Comparison of ENCODE assay signal across 8 cellular contexts in genomic region chr15:29822685-29823459, GRCh38. TPM values are rescaled to one million over a fixed set of nuclear protein-coding genes. Genes with fewer than 3 reads are reported as not detected.
DNase-seq lines count a peak whose midpoint lies in the region; ATAC-seq and TF ChIP-seq lines count a peak whose summit lies in the region.

No MANE protein-coding gene starts in this region.

- peaks cover 18% of the 10 kb centered on the region for H3K4me1 Mint-ChIP-seq in activated CD8-positive, alpha-beta memory T cell treated with anti-CD3 and anti-CD28 coated beads, Interleukin-2, amount 10 ng/mL, durations not matched to agents 7 days and 5 days

- H3K36me3 Mint-ChIP-seq in activated CD8-positive, alpha-beta memory T cell treated with anti-CD3 and anti-CD28 coated beads, Interleukin-2, amount 10 ng/mL, durations not matched to agents 7 days and 5 days: peaks cover 11% of the 10 kb centered on the region

- H3K4me1 ChIP-seq in RWPE2 (ENCODE audit: insufficient read depth, poor library complexity, severe bottlenecking) (peaks cover 34% of the 10 kb centered on the region), tibial nerve (peaks cover 0 to 58% (median 2%) of the 10 kb centered on the region in 4 donors)

- no peak for TF ChIP-seq CTCF in RWPE2 (IDR thresholded peaks at IDR 0.05; ENCODE audit: poor library complexity, severe bottlenecking)
- TF ChIP-seq CTCF in epithelial cell of proximal tubule (conservative IDR thresholded peaks at IDR 0.05; ENCODE audit: low read depth, low read length): no peak
- TF ChIP-seq CTCF in tibial nerve (IDR thresholded peaks at IDR 0.05): no peak

- peak overlapping the region; percentile 25 for H3K27ac Mint-ChIP-seq in activated CD8-positive, alpha-beta memory T cell treated with anti-CD3 and anti-CD28 coated beads, Interleukin-2, amount 10 ng/mL, durations not matched to agents 7 days and 5 days

- no peak for ATAC-seq in activated CD8-positive, alpha-beta memory T cell treated with anti-CD3 and anti-CD28 coated beads, Interleukin-2, amount 10 ng/mL, durations not matched to agents 7 days and 5 days
- ATAC-seq in RWPE2 (ENCODE audit: low read depth): peak; percentile 17
- ATAC-seq in HG02642 (IDR thresholded peaks at IDR 0.05; ENCODE audit: poor library complexity, unreplicated experiment): no peak
- ATAC-seq in HG02970 (IDR thresholded peaks at IDR 0.05; ENCODE audit: low FRiP score, unreplicated experiment): no peak

- H3K27me3 ChIP-seq in RWPE2 (ENCODE audit: insufficient read depth, poor library complexity, severe bottlenecking) (no peaks in the 10 kb centered on the region), tibial nerve (no peaks in the 10 kb centered on the region)

- no peak for TF ChIP-seq POLR2A in tibial nerve (IDR thresholded peaks at IDR 0.05)

- peak overlapping the region; percentile 12 for H3K4me3 Mint-ChIP-seq in activated CD8-positive, alpha-beta memory T cell treated with anti-CD3 and anti-CD28 coated beads, Interleukin-2, amount 10 ng/mL, durations not matched to agents 7 days and 5 days

- H3K36me3 ChIP-seq in RWPE2 (ENCODE audit: low read depth) (peaks cover 12% of the 10 kb centered on the region; the same call in 1 of the 2 replicates), tibial nerve (no peaks in the 10 kb centered on the region)

- peaks cover 3% of the 10 kb centered on the region for H3K9me3 Mint-ChIP-seq in activated CD8-positive, alpha-beta memory T cell treated with anti-CD3 and anti-CD28 coated beads, Interleukin-2, amount 10 ng/mL, durations not matched to agents 7 days and 5 days (ENCODE audit: low read depth)

- CTCF ChIA-PET in activated CD8-positive, alpha-beta memory T cell treated with anti-CD3 and anti-CD28 coated beads, Interleukin-2, amount 10 ng/mL, durations not matched to agents 7 days and 5 days (lab: Charles Lee): no interaction called here

- peak in 1 of 2 donors; percentile 63 for TF ChIP-seq EP300 in tibial nerve (IDR thresholded peaks at IDR 0.05)

- H3K9me3 ChIP-seq in RWPE2 (ENCODE audit: severe bottlenecking) (no peaks in the 10 kb centered on the region), tibial nerve (no peaks in the 10 kb centered on the region)

- H3K27me3 Mint-ChIP-seq in activated CD8-positive, alpha-beta memory T cell treated with anti-CD3 and anti-CD28 coated beads, Interleukin-2, amount 10 ng/mL, durations not matched to agents 7 days and 5 days: peaks cover 70% of the 10 kb centered on the region

- H3K27ac ChIP-seq in RWPE2 (ENCODE audit: poor library complexity, severe bottlenecking) (peak overlapping the region; percentile 85), tibial nerve (peak overlapping the region; percentile 89 to 97 (median 92))

- H3K4me3 ChIP-seq in RWPE2 (ENCODE audit: severe bottlenecking) (peak overlapping the region; percentile 91), epithelial cell of proximal tubule (ENCODE audit: low read depth, low read length) (peak overlapping the region; percentile 63), tibial nerve (peak overlapping the region; percentile 65 to 98 (median 80))

- WGBS in tibial nerve, 2 donors: 6 to 12% methylated on average over 9 to 30 of the region's 31 CpGs

- no peak for DNase-seq in activated CD8-positive, alpha-beta memory T cell treated with anti-CD3 and anti-CD28 coated beads, Interleukin-2, amount 10 ng/mL, durations not matched to agents 7 days and 5 days
- no peak for DNase-seq in activated CD8-positive, alpha-beta memory T cell treated with anti-CD3 and anti-CD28 coated beads for 24 hours
- DNase-seq in RWPE2 (ENCODE audit: low spot score): peak; percentile 80
- DNase-seq in epithelial cell of proximal tubule (ENCODE audit: low read depth): peak; percentile 57
- peak; percentile 92 for DNase-seq in mesenteric fat pad (ENCODE audit: low spot score)
- peak in 1 of 2 donors; percentile 35 for DNase-seq in tibial nerve (ENCODE audit: low spot score in 2 of 2)

RNA-seq across cellular contexts. Expression of gene TJP1, which starts 0.6 kb away (rescaled TPM):
- not detected for total RNA-seq in activated CD8-positive, alpha-beta memory T cell treated with anti-CD3 and anti-CD28 coated beads, Interleukin-2, amount 10 ng/mL, durations not matched to agents 7 days and 5 days
- 78.6 and 106 TPM in 2 replicates for total RNA-seq in epithelial cell of proximal tubule
- 89.6 TPM for total RNA-seq in mesenteric fat pad
- total RNA-seq in tibial nerve: 100 to 1,000 TPM; 163 to 416 (median 403) TPM

Comparison
In these comparisons a context has a peak if more than half of its experiments do, and no peak if none do; other contexts are left out.
1. DNase-seq: peak in RWPE2 (single experiment), epithelial cell of proximal tubule (single experiment) and mesenteric fat pad (single experiment); none in activated CD8-positive, alpha-beta memory T cell treated with anti-CD3 and anti-CD28 coated beads, Interleukin-2, amount 10 ng/mL, durations not matched to agents 7 days and 5 days (single experiment) and activated CD8-positive, alpha-beta memory T cell treated with anti-CD3 and anti-CD28 coated beads for 24 hours (single experiment).
2. RNA of gene TJP1, which starts 0.6 kb away (total RNA-seq): 163 to 416 TPM in tibial nerve, 78.6 to 106 TPM in epithelial cell of proximal tubule and 89.6 TPM in mesenteric fat pad (single experiment); not detected in activated CD8-positive, alpha-beta memory T cell treated with anti-CD3 and anti-CD28 coated beads, Interleukin-2, amount 10 ng/mL, durations not matched to agents 7 days and 5 days; every median in the first group is over 10 times any median in the second.
3. Peak in every context shown above with its lines, with median percentiles within 50 percentile points of each other: H3K4me3 ChIP-seq.